ENCODE assay signal across 7 cellular contexts in genomic region chr15:23687143-23687470, GRCh38. TPM values are rescaled to one million over a fixed set of nuclear protein-coding genes. Genes with fewer than 3 reads are reported as not detected.
A peak's percentile ranks its signal among the peaks of the same experiment; 100 is the strongest.
DNase-seq lines count a peak whose midpoint lies in the region; ATAC-seq and TF ChIP-seq lines count a peak whose summit lies in the region.

Gene NDN (minus strand): TSS chr15:23687305. CDS start chr15:23687217, 88 bp downstream.

- CTCF ChIA-PET in MCF 10A (lab: Yijun Ruan, JAX), result no interaction called here

- no peak within 1 kb of the TSS for H3K4me3 Mint-ChIP-seq in MCF 10A (ENCODE audit: unreplicated experiment)

- peaks cover 12% of the 10 kb centered on the region for H3K9me3 Mint-ChIP-seq in MCF 10A (ENCODE audit: unreplicated experiment)

- no peak for ATAC-seq in HG02938 (IDR thresholded peaks at IDR 0.05; ENCODE audit: unreplicated experiment)

- no peaks in the 10 kb centered on the region for H3K4me1 Mint-ChIP-seq in MCF 10A (ENCODE audit: insufficient read depth, unreplicated experiment)

- intact Hi-C loops in MCF 10A (cut with micrococcal nuclease), result no loop called here

- DNase-seq in LHCN-M2 (ENCODE audit: low read depth) (peak; percentile 9), astrocyte of the spinal cord (ENCODE audit: low read depth, low spot score) (peak; percentile 37), amniotic stem cell (lab: John Stamatoyannopoulos, UW) (no peak), MCF 10A (ENCODE audit: unreplicated experiment) (no peak)

- no peaks in the 10 kb centered on the region for H3K27me3 Mint-ChIP-seq in MCF 10A (ENCODE audit: insufficient read depth, unreplicated experiment)

- POLR2A ChIA-PET in MCF 10A (lab: Yijun Ruan, JAX), result no interaction called here

- no peak within 1 kb of the TSS for H3K27ac ChIP-seq in skeletal muscle tissue (ENCODE audit: low read depth, low read length)

- H3K9me3 ChIP-seq in iPS-18c (ENCODE audit: control insufficient read depth, insufficient read depth, low read length) (peaks cover 2% of the 10 kb centered on the region), skeletal muscle tissue (ENCODE audit: control insufficient read depth in 3 of 3, low read length in 3 of 3) (no peaks in the 10 kb centered on the region)

- no peaks in the 10 kb centered on the region for H3K27me3 ChIP-seq in skeletal muscle tissue (ENCODE audit: control insufficient read depth in 3 of 3, insufficient read depth in 3 of 3, low read length in 3 of 3)

- no peak for TF ChIP-seq CTCF in astrocyte of the spinal cord (IDR thresholded peaks at IDR 0.05; ENCODE audit: low read depth, low read length)
- TF ChIP-seq CTCF in MCF 10A (IDR thresholded peaks at IDR 0.05; ENCODE audit: unreplicated experiment), result no peak

- H3K4me1 ChIP-seq in skeletal muscle tissue (ENCODE audit: control insufficient read depth in 3 of 3, insufficient read depth in 3 of 3, low read length in 3 of 3), result no peaks in the 10 kb centered on the region

- in situ Hi-C loops in astrocyte of the spinal cord (cut with HindIII; ENCODE audit: low sequenced_read_pairs), result no loop called here

- H3K27ac Mint-ChIP-seq in MCF 10A (ENCODE audit: low read depth, unreplicated experiment), result no peak within 1 kb of the TSS

- H3K36me3 ChIP-seq in skeletal muscle tissue (ENCODE audit: control insufficient read depth in 3 of 3, insufficient read depth in 3 of 3, low read length in 3 of 3), result no peaks in the 10 kb centered on the region

- peak within 1 kb of the TSS; percentile 22 to 72 (median 23) for H3K9ac ChIP-seq in skeletal muscle tissue (ENCODE audit: low read depth in 1 of 3, low read length in 3 of 3)

- H3K4me3 ChIP-seq in astrocyte of the spinal cord (ENCODE audit: low read depth, low read length) (peak within 1 kb of the TSS; percentile 55), iPS-18c (ENCODE audit: insufficient read depth, low read depth, low read length) (peak within 1 kb of the TSS; percentile 45), skeletal muscle tissue (ENCODE audit: low read length in 3 of 3) (peak within 1 kb of the TSS; percentile 45 to 69 (median 66))

- no peaks in the 10 kb centered on the region for H3K36me3 Mint-ChIP-seq in MCF 10A (ENCODE audit: insufficient read depth, unreplicated experiment)

- no TSS peak for BruUV-seq in MCF 10A (replicated peaks; lab: Mats Ljungman, UMichigan)

RNA-seq across cellular contexts. Expression of gene NDN, which starts in this region (rescaled TPM):
- 31.4 and 33.6 TPM in 2 replicates for total RNA-seq in LHCN-M2 (2014; rRNA removed)
- polyA plus RNA-seq in LHCN-M2 (2012), result 29.2 TPM
- total RNA-seq in skeletal muscle tissue, result 190 TPM
- total RNA-seq in MCF 10A (2022), result not detected in 2 replicates

Comparison
In these comparisons a context has a peak if more than half of its experiments do, and no peak if none do; other contexts are left out.
1. RNA of gene NDN (total RNA-seq): 190 TPM in skeletal muscle tissue (single experiment) and 31.4 to 33.6 TPM in LHCN-M2; not detected in MCF 10A; every median in the first group is over 10 times any median in the second.
2. DNase-seq: peak in LHCN-M2 (single experiment) and astrocyte of the spinal cord (single experiment); none in amniotic stem cell (single experiment) and MCF 10A (single experiment).
3. Peak in every context shown above with its lines, with median percentiles within 50 percentile points of each other: H3K4me3 ChIP-seq.